ENCODE assay signal across 8 cellular contexts in genomic region chr2:27323592-27324285, GRCh38. TPM values are rescaled to one million over a fixed set of nuclear protein-coding genes. Genes with fewer than 3 reads are reported as not detected.
DNase-seq lines count a peak whose midpoint lies in the region; ATAC-seq lines count a peak whose summit lies in the region.

No MANE protein-coding gene starts in this region.

- H3K36me3 Mint-ChIP-seq in activated CD4-positive, alpha-beta T cell treated with anti-CD3 and anti-CD28 coated beads, Interleukin-2, amount 10 ng/mL, durations not matched to agents 24 days and 14 days (ENCODE audit: low read depth): peaks cover 35% of the 10 kb centered on the region
- peaks cover 19% of the 10 kb centered on the region for H3K36me3 Mint-ChIP-seq in activated naive CD8-positive, alpha-beta T cell treated with anti-CD3 and anti-CD28 coated beads, Interleukin-2, amount 10 ng/mL, durations not matched to agents 7 days and 5 days
- H3K36me3 Mint-ChIP-seq in immature natural killer cell: peaks cover 10 to 22% (median 15%) of the 10 kb centered on the region in 3 donors

- peak overlapping the region; percentile 98 for H3K27ac Mint-ChIP-seq in activated CD4-positive, alpha-beta T cell treated with anti-CD3 and anti-CD28 coated beads, Interleukin-2, amount 10 ng/mL, durations not matched to agents 24 days and 14 days
- peak overlapping the region; percentile 95 for H3K27ac Mint-ChIP-seq in activated naive CD8-positive, alpha-beta T cell treated with anti-CD3 and anti-CD28 coated beads, Interleukin-2, amount 10 ng/mL, durations not matched to agents 7 days and 5 days
- peak overlapping the region; percentile 97 to 99 (median 98) for H3K27ac Mint-ChIP-seq in immature natural killer cell
- H3K27ac Mint-ChIP-seq in stimulated activated naive CD8-positive, alpha-beta T cell treated with anti-CD3 and anti-CD28 coated beads, Interleukin-15, amount 100 ng/mL, for 72 hours: peak overlapping the region; percentile 99

- peak overlapping the region; percentile 99 for H3K4me3 Mint-ChIP-seq in activated CD4-positive, alpha-beta T cell treated with anti-CD3 and anti-CD28 coated beads, Interleukin-2, amount 10 ng/mL, durations not matched to agents 24 days and 14 days
- peak overlapping the region; percentile 97 for H3K4me3 Mint-ChIP-seq in activated naive CD8-positive, alpha-beta T cell treated with anti-CD3 and anti-CD28 coated beads, Interleukin-2, amount 10 ng/mL, durations not matched to agents 7 days and 5 days
- peak overlapping the region; percentile 95 to 100 (median 96) for H3K4me3 Mint-ChIP-seq in immature natural killer cell
- peak overlapping the region; percentile 97 to 99 for H3K4me3 Mint-ChIP-seq in stimulated activated naive CD8-positive, alpha-beta T cell treated with anti-CD3 and anti-CD28 coated beads, Interleukin-15, amount 100 ng/mL, for 72 hours

- H3K27me3 Mint-ChIP-seq in activated CD4-positive, alpha-beta T cell treated with anti-CD3 and anti-CD28 coated beads, Interleukin-2, amount 10 ng/mL, durations not matched to agents 24 days and 14 days: no peaks in the 10 kb centered on the region
- H3K27me3 Mint-ChIP-seq in activated naive CD8-positive, alpha-beta T cell treated with anti-CD3 and anti-CD28 coated beads, Interleukin-2, amount 10 ng/mL, durations not matched to agents 7 days and 5 days: no peaks in the 10 kb centered on the region
- H3K27me3 Mint-ChIP-seq in immature natural killer cell (ENCODE audit: low read depth in 3 of 3): peaks cover 2 to 4% (median 2%) of the 10 kb centered on the region in 3 donors
- H3K27me3 Mint-ChIP-seq in stimulated activated naive CD8-positive, alpha-beta T cell treated with anti-CD3 and anti-CD28 coated beads, Interleukin-15, amount 100 ng/mL, for 72 hours: no peaks in the 10 kb centered on the region

- POLR2A ChIA-PET in activated naive CD8-positive, alpha-beta T cell treated with anti-CD3 and anti-CD28 coated beads, Interleukin-2, amount 10 ng/mL, durations not matched to agents 7 days and 5 days (lab: Charles Lee): interaction anchor here (0.5 to 3.0 kb wide), 6 partner anchors 25 to 86 kb away, joined by 3 to 15 read pairs (median 8); partner anchors contain the start of genes EIF2B4, GTF3C2, PPM1G and SNX17

- intact Hi-C loops in activated CD4-positive, alpha-beta T cell treated with anti-CD3 and anti-CD28 coated beads, Interleukin-2, amount 10 ng/mL, durations not matched to agents 24 days and 14 days (cut with micrococcal nuclease): loop anchor here (1.0 to 5.0 kb wide), 3 partner anchors 33 to 106 kb away; partner anchors contain the start of genes CAD, EIF2B4, GTF3C2 and SNX17

- peaks cover 15% of the 10 kb centered on the region for H3K4me1 Mint-ChIP-seq in activated CD4-positive, alpha-beta T cell treated with anti-CD3 and anti-CD28 coated beads, Interleukin-2, amount 10 ng/mL, durations not matched to agents 24 days and 14 days
- H3K4me1 Mint-ChIP-seq in activated naive CD8-positive, alpha-beta T cell treated with anti-CD3 and anti-CD28 coated beads, Interleukin-2, amount 10 ng/mL, durations not matched to agents 7 days and 5 days: peaks cover 13% of the 10 kb centered on the region
- H3K4me1 Mint-ChIP-seq in immature natural killer cell: peaks cover 23 to 36% of the 10 kb centered on the region in 2 donors
- peaks cover 19% of the 10 kb centered on the region for H3K4me1 Mint-ChIP-seq in stimulated activated naive CD8-positive, alpha-beta T cell treated with anti-CD3 and anti-CD28 coated beads, Interleukin-15, amount 100 ng/mL, for 72 hours

- ATAC-seq in activated naive CD8-positive, alpha-beta T cell treated with anti-CD3 and anti-CD28 coated beads, Interleukin-2, amount 10 ng/mL, durations not matched to agents 7 days and 5 days (ENCODE audit: low read depth): no peak
- ATAC-seq in stimulated activated naive CD8-positive, alpha-beta T cell treated with anti-CD3 and anti-CD28 coated beads, Interleukin-15, amount 100 ng/mL, for 72 hours: no peak
- no peak for ATAC-seq in HG02852 (IDR thresholded peaks at IDR 0.05; ENCODE audit: unreplicated experiment)

- no peak for DNase-seq in activated CD4-positive, alpha-beta T cell treated with anti-CD3 and anti-CD28 coated beads, Interleukin-2, amount 10 ng/mL, durations not matched to agents 24 days and 14 days
- DNase-seq in activated CD4-positive, alpha-beta T cell treated with anti-CD3 and anti-CD28 coated beads for 48 hours: no peak
- no peak for DNase-seq in activated naive CD8-positive, alpha-beta T cell treated with anti-CD3 and anti-CD28 coated beads, Interleukin-2, amount 10 ng/mL, durations not matched to agents 7 days and 5 days
- DNase-seq in immature natural killer cell: no peak
- no peak for DNase-seq in stimulated activated naive CD8-positive, alpha-beta T cell treated with anti-CD3 and anti-CD28 coated beads, Interleukin-15, amount 100 ng/mL, for 72 hours
- DNase-seq in stimulated activated CD4-positive, alpha-beta T cell treated with anti-CD3 and anti-CD28 coated beads, Interleukin-4, amount 100 ng/mL, for 4 hours: no peak
- no peak for DNase-seq in NCI-H1048 (lab: John Stamatoyannopoulos, UW)

- H3K9me3 Mint-ChIP-seq in activated CD4-positive, alpha-beta T cell treated with anti-CD3 and anti-CD28 coated beads, Interleukin-2, amount 10 ng/mL, durations not matched to agents 24 days and 14 days: no peaks in the 10 kb centered on the region
- no peaks in the 10 kb centered on the region for H3K9me3 Mint-ChIP-seq in activated naive CD8-positive, alpha-beta T cell treated with anti-CD3 and anti-CD28 coated beads, Interleukin-2, amount 10 ng/mL, durations not matched to agents 7 days and 5 days
- no peaks in the 10 kb centered on the region for H3K9me3 Mint-ChIP-seq in immature natural killer cell
- no peaks in the 10 kb centered on the region for H3K9me3 Mint-ChIP-seq in stimulated activated naive CD8-positive, alpha-beta T cell treated with anti-CD3 and anti-CD28 coated beads, Interleukin-15, amount 100 ng/mL, for 72 hours

RNA-seq across cellular contexts. Expression of gene MPV17, which starts 0.8 kb away (rescaled TPM):
- total RNA-seq in activated CD4-positive, alpha-beta T cell treated with anti-CD3 and anti-CD28 coated beads, Interleukin-2, amount 10 ng/mL, durations not matched to agents 24 days and 14 days: 86.8 and 89.1 TPM in 2 replicates
- 100 to 1,000 TPM in 1 of 2 experiments, 10 to 100 TPM in 1; 93.4 to 100 TPM for total RNA-seq in activated naive CD8-positive, alpha-beta T cell treated with anti-CD3 and anti-CD28 coated beads, Interleukin-2, amount 10 ng/mL, durations not matched to agents 7 days and 5 days
- 100 to 1,000 TPM; 101 to 276 (median 130) TPM for polyA plus RNA-seq in immature natural killer cell

RNA-seq across cellular contexts. Expression of gene UCN, which starts 15.5 kb away (rescaled TPM):
- total RNA-seq in activated CD4-positive, alpha-beta T cell treated with anti-CD3 and anti-CD28 coated beads, Interleukin-2, amount 10 ng/mL, durations not matched to agents 24 days and 14 days: 1.9 and 2.7 TPM in 2 replicates
- total RNA-seq in activated naive CD8-positive, alpha-beta T cell treated with anti-CD3 and anti-CD28 coated beads, Interleukin-2, amount 10 ng/mL, durations not matched to agents 7 days and 5 days: 1 to 10 TPM; 3.7 to 5.1 TPM
- polyA plus RNA-seq in immature natural killer cell: under 1 TPM in 1 of 3 donors, not detected in 2; 0.66 TPM

RNA-seq across cellular contexts. Expression of gene GTF3C2, which starts 32.8 kb away (rescaled TPM):
- total RNA-seq in activated CD4-positive, alpha-beta T cell treated with anti-CD3 and anti-CD28 coated beads, Interleukin-2, amount 10 ng/mL, durations not matched to agents 24 days and 14 days: 80.1 and 83.8 TPM in 2 replicates
- 10 to 100 TPM; 66.4 to 70.8 TPM for total RNA-seq in activated naive CD8-positive, alpha-beta T cell treated with anti-CD3 and anti-CD28 coated beads, Interleukin-2, amount 10 ng/mL, durations not matched to agents 7 days and 5 days
- 10 to 100 TPM; 22.1 to 43.7 (median 34.7) TPM for polyA plus RNA-seq in immature natural killer cell

RNA-seq across cellular contexts. Expression of gene TRIM54, which starts 41.5 kb away (rescaled TPM):
- 0.33 and 0.47 TPM in 2 replicates for total RNA-seq in activated CD4-positive, alpha-beta T cell treated with anti-CD3 and anti-CD28 coated beads, Interleukin-2, amount 10 ng/mL, durations not matched to agents 24 days and 14 days
- total RNA-seq in activated naive CD8-positive, alpha-beta T cell treated with anti-CD3 and anti-CD28 coated beads, Interleukin-2, amount 10 ng/mL, durations not matched to agents 7 days and 5 days: under 1 TPM in 1 of 2 experiments, not detected in 1; 0.19 TPM
- polyA plus RNA-seq in immature natural killer cell: under 1 TPM; 0.12 to 0.49 (median 0.48) TPM

RNA-seq across cellular contexts. Expression of gene EIF2B4, which starts 46.4 kb away (rescaled TPM):
- 51.2 and 52.0 TPM in 2 replicates for total RNA-seq in activated CD4-positive, alpha-beta T cell treated with anti-CD3 and anti-CD28 coated beads, Interleukin-2, amount 10 ng/mL, durations not matched to agents 24 days and 14 days
- total RNA-seq in activated naive CD8-positive, alpha-beta T cell treated with anti-CD3 and anti-CD28 coated beads, Interleukin-2, amount 10 ng/mL, durations not matched to agents 7 days and 5 days: 10 to 100 TPM; 38.3 to 39.2 TPM
- polyA plus RNA-seq in immature natural killer cell: 10 to 100 TPM; 21.3 to 33.1 (median 24.7) TPM
